Comparison of ENCODE assay signal across 9 cellular contexts in genomic region chr3:185129051-185129450, GRCh38. TPM values are rescaled to one million over a fixed set of nuclear protein-coding genes. Genes with fewer than 3 reads are reported as not detected.
"Had no signal": no experiment of that assay in that cellular context is flagged by ENCODE, and none has a peak within 500 bp of the region (broad histone marks: within the 10 kb centered on the region; RNA-seq: fewer than 3 reads in every experiment).

No MANE protein-coding gene starts in this region.

- ATAC-seq: GM12878 had no signal

- FAIRE-seq: G401.6, GM12878, GM12891, GM12892, GM18507, GM19239 had no signal

- DNase-seq: GDM1, GF-D8 had no signal

- H3K4me3 ChIP-seq: GM12878 had no signal

RNA-seq across cellular contexts. Expression of gene C3orf70, which starts 23.8 kb away (rescaled TPM):
- total RNA-seq: G401 had no signal
